ENCODE assay signal across 18 cellular contexts in the genomic region with DNA sequence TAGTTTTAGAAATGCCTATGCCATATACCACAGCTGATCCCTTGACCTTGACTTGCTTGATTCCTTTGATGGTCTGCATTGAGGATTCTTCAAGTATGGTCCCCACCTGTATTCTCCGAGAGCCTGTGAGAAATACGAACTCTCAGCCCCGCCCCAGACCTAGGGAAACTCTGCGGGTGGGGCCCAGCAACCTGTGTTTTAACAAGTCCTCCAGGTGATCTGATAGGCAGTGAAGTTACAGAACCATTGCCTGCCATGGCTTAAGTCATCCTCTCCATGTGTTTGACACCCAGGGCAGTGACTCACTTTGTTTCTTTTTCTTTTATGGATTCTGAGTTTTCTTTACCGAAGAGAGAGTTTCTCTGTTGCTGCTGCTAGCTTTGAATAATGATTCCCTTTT. TPM values are rescaled to one million over a fixed set of nuclear protein-coding genes. Genes with fewer than 3 reads are reported as not detected.
"Had no signal": no experiment of that assay in that cellular context is flagged by ENCODE, and none has a peak within 500 bp of the region (broad histone marks: within the 10 kb centered on the region; RNA-seq: fewer than 3 reads in every experiment).

No MANE protein-coding gene starts in this region.

- H3K4me1 Mint-ChIP-seq: activated naive CD4-positive, alpha-beta T cell treated with anti-CD3 and anti-CD28 coated beads, Interleukin-2, amount 50 U/mL, for 24 hours; naive thymus-derived CD8-positive, alpha-beta T cell; stimulated activated naive CD8-positive, alpha-beta T cell treated with anti-CD3 and anti-CD28 coated beads, Interleukin-15, amount 100 ng/mL, for 72 hours had no signal

- H3K4me3 Mint-ChIP-seq: activated naive CD4-positive, alpha-beta T cell treated with anti-CD3 and anti-CD28 coated beads, Interleukin-2, amount 50 U/mL, for 24 hours; naive thymus-derived CD8-positive, alpha-beta T cell; stimulated activated naive CD8-positive, alpha-beta T cell treated with anti-CD3 and anti-CD28 coated beads, Interleukin-15, amount 100 ng/mL, for 72 hours had no signal

- H3K4me3 ChIP-seq: lower lobe of right lung, skin epidermis, thoracic aorta had no signal

- H3K9me3 Mint-ChIP-seq: activated naive CD4-positive, alpha-beta T cell treated with anti-CD3 and anti-CD28 coated beads, Interleukin-2, amount 50 U/mL, for 24 hours; naive thymus-derived CD8-positive, alpha-beta T cell; stimulated activated naive CD8-positive, alpha-beta T cell treated with anti-CD3 and anti-CD28 coated beads, Interleukin-15, amount 100 ng/mL, for 72 hours had no signal

- H3K27ac ChIP-seq: lower lobe of right lung, neutrophil, skin epidermis, thoracic aorta had no signal

- DNase-seq: activated CD4-positive, alpha-beta T cell treated with anti-CD3 and anti-CD28 coated beads for 4 hours; activated CD8-positive, alpha-beta memory T cell treated with anti-CD3 and anti-CD28 coated beads for 24 hours; activated effector memory CD4-positive, alpha-beta T cell treated with Interleukin-2 at 50 U/mL for 16 hours; activated T-cell treated with anti-CD3 and anti-CD28 coated beads for 4 hours; amygdala; left cardiac atrium; lower lobe of right lung; naive thymus-derived CD8-positive, alpha-beta T cell; stimulated activated CD4-positive, alpha-beta T cell treated with anti-CD3 and anti-CD28 coated beads, Interleukin-4, amount 100 ng/mL, for 4 hours; stimulated activated naive CD8-positive, alpha-beta T cell treated with anti-CD3 and anti-CD28 coated beads, Interleukin-15, amount 100 ng/mL, for 72 hours; T1000 had no signal

- H3K4me1 ChIP-seq: lower lobe of right lung had no signal

- H3K27ac Mint-ChIP-seq: activated naive CD4-positive, alpha-beta T cell treated with anti-CD3 and anti-CD28 coated beads, Interleukin-2, amount 50 U/mL, for 24 hours; naive thymus-derived CD8-positive, alpha-beta T cell; stimulated activated naive CD8-positive, alpha-beta T cell treated with anti-CD3 and anti-CD28 coated beads, Interleukin-15, amount 100 ng/mL, for 72 hours had no signal

- H3K36me3 Mint-ChIP-seq: activated naive CD4-positive, alpha-beta T cell treated with anti-CD3 and anti-CD28 coated beads, Interleukin-2, amount 50 U/mL, for 24 hours; naive thymus-derived CD8-positive, alpha-beta T cell had no signal

- H3K9me3 ChIP-seq: lower lobe of right lung, neutrophil, thoracic aorta had no signal

- H3K36me3 ChIP-seq: lower lobe of right lung, neutrophil, thoracic aorta had no signal

RNA-seq across cellular contexts. Expression of gene FRMPD1, which starts 18.5 kb away (rescaled TPM):
- total RNA-seq: chondrocyte; dermis microvascular lymphatic vessel endothelial cell; mononuclear cell; naive thymus-derived CD8-positive, alpha-beta T cell had no signal
- polyA plus RNA-seq: naive thymus-derived CD8-positive, alpha-beta T cell had no signal
